Comparison of ENCODE assay signal across 11 cellular contexts in genomic region chr19:45094707-45095106, GRCh38. TPM values are rescaled to one million over a fixed set of nuclear protein-coding genes. Genes with fewer than 3 reads are reported as not detected.
DNase-seq lines count a peak whose midpoint lies in the region; ATAC-seq and TF ChIP-seq lines count a peak whose summit lies in the region.
"Had no signal": no experiment of that assay in that cellular context is flagged by ENCODE, and none has a peak within 500 bp of the region (broad histone marks: within the 10 kb centered on the region; RNA-seq: fewer than 3 reads in every experiment).

No MANE protein-coding gene starts in this region.

- H3K27ac ChIP-seq in fibroblast of lung (ENCODE audit: insufficient read depth, low read length), result no peak overlapping the region
- H3K27ac ChIP-seq: prostate gland had no signal

- no peak for TF ChIP-seq CTCF in fibroblast of lung (conservative IDR thresholded peaks at IDR 0.05 in 1 of 2, IDR thresholded peaks at IDR 0.05 in 1 of 2; ENCODE audit: low read depth in 1 of 2, low read length in 2 of 2)

- peaks cover 75% of the 10 kb centered on the region for H3K4me1 Mint-ChIP-seq in activated T-cell treated with anti-CD3 and anti-CD28 coated beads, Interleukin-2, amount 50 U/mL, for 24 hours (ENCODE audit: low read depth)
- H3K4me1 Mint-ChIP-seq in T-helper 17 cell, result peaks cover 55% of the 10 kb centered on the region
- peaks cover 49 to 74% of the 10 kb centered on the region in 2 donors for H3K4me1 Mint-ChIP-seq in stimulated activated naive B cell treated with anti-CD40 and anti-IgM and Interleukin-4, amounts not matched to agents 10 μg/mL and 1 μg/mL and 100 μg/mL, for 72 hours

- H3K27ac Mint-ChIP-seq in activated T-cell treated with anti-CD3 and anti-CD28 coated beads, Interleukin-2, amount 50 U/mL, for 24 hours, result peak overlapping the region; percentile 68
- H3K27ac Mint-ChIP-seq in T-helper 17 cell, result peak overlapping the region; percentile 99
- H3K27ac Mint-ChIP-seq in stimulated activated naive B cell treated with anti-CD40 and anti-IgM and Interleukin-4, amounts not matched to agents 10 μg/mL and 1 μg/mL and 100 μg/mL, for 72 hours, result no peak overlapping the region

- DNase-seq in activated T-cell treated with anti-CD3 and anti-CD28 coated beads, Interleukin-2, amount 50 U/mL, for 24 hours, result no peak
- DNase-seq in activated T-cell treated with anti-CD3 and anti-CD28 coated beads, Interleukin-2, amount 50 U/mL, for 1 hour, result no peak
- DNase-seq in T-helper 17 cell (no peak), fibroblast of lung (ENCODE audit: low read depth in 2 of 2) (no peak), NCI-H128 (lab: John Stamatoyannopoulos, UW; ENCODE audit: unreplicated experiment) (no peak), head of caudate nucleus (no peak)
- no peak for DNase-seq in stimulated activated naive B cell treated with anti-CD40 and anti-IgM and Interleukin-4, amounts not matched to agents 10 μg/mL and 1 μg/mL and 100 μg/mL, for 72 hours
- DNase-seq: NCI-H526 had no signal

- peaks cover 65% of the 10 kb centered on the region for H3K79me2 ChIP-seq in fibroblast of lung (ENCODE audit: control insufficient read depth, insufficient read depth, low read length)

- no peaks in the 10 kb centered on the region for H3K9me3 ChIP-seq in T-helper 17 cell (ENCODE audit: control insufficient read depth, low read length, poor library complexity, severe bottlenecking)
- H3K9me3 ChIP-seq in fibroblast of lung (ENCODE audit: control insufficient read depth, insufficient read depth, low read depth, low read length), result no peaks in the 10 kb centered on the region
- H3K9me3 ChIP-seq: prostate gland had no signal

- H3K36me3 Mint-ChIP-seq in activated T-cell treated with anti-CD3 and anti-CD28 coated beads, Interleukin-2, amount 50 U/mL, for 24 hours (ENCODE audit: low read depth), result peaks cover 68% of the 10 kb centered on the region
- no peaks in the 10 kb centered on the region for H3K36me3 Mint-ChIP-seq in T-helper 17 cell (ENCODE audit: low read depth)
- H3K36me3 Mint-ChIP-seq in stimulated activated naive B cell treated with anti-CD40 and anti-IgM and Interleukin-4, amounts not matched to agents 10 μg/mL and 1 μg/mL and 100 μg/mL, for 72 hours, result peaks cover 12 to 45% of the 10 kb centered on the region in 2 donors

- peak overlapping the region in 3 of 4 experiments; percentile 17 to 94 (median 19) for H3K4me3 ChIP-seq in fibroblast of lung (replicated peaks in 1 of 4; ENCODE audit: control extremely low read depth in 1 of 4, insufficient read depth in 1 of 4, low read depth in 3 of 4, low read length in 4 of 4)

- peak overlapping the region; percentile 87 for H3K4me2 ChIP-seq in fibroblast of lung (ENCODE audit: extremely low read depth, insufficient read depth, low read length)

- no peak overlapping the region for H3K9ac ChIP-seq in fibroblast of lung (ENCODE audit: insufficient read depth, low read length)

- peak overlapping the region; percentile 93 for H3K4me3 Mint-ChIP-seq in activated T-cell treated with anti-CD3 and anti-CD28 coated beads, Interleukin-2, amount 50 U/mL, for 24 hours
- H3K4me3 Mint-ChIP-seq in T-helper 17 cell, result peak overlapping the region; percentile 98
- peak overlapping the region; percentile 100 for H3K4me3 Mint-ChIP-seq in stimulated activated naive B cell treated with anti-CD40 and anti-IgM and Interleukin-4, amounts not matched to agents 10 μg/mL and 1 μg/mL and 100 μg/mL, for 72 hours

- peaks cover 43% of the 10 kb centered on the region for H3K4me1 ChIP-seq in fibroblast of lung (ENCODE audit: control insufficient read depth, extremely low read depth, insufficient read depth, low read length)

- no peaks in the 10 kb centered on the region for H3K9me3 Mint-ChIP-seq in activated T-cell treated with anti-CD3 and anti-CD28 coated beads, Interleukin-2, amount 50 U/mL, for 24 hours
- peaks cover 2 to 4% of the 10 kb centered on the region in 2 donors for H3K9me3 Mint-ChIP-seq in stimulated activated naive B cell treated with anti-CD40 and anti-IgM and Interleukin-4, amounts not matched to agents 10 μg/mL and 1 μg/mL and 100 μg/mL, for 72 hours

- H4K20me1 ChIP-seq in fibroblast of lung (ENCODE audit: control insufficient read depth, extremely low read depth, insufficient read depth, low read length), result no peaks in the 10 kb centered on the region

- intact Hi-C loops in head of caudate nucleus (cut with DNase I), result loop anchor here (5.0 kb wide), 1 partner anchor 83 kb away; the partner anchor contains the start of genes BLOC1S3 and TRAPPC6A

- no peaks in the 10 kb centered on the region for H3K27me3 ChIP-seq in fibroblast of lung (ENCODE audit: control insufficient read depth, insufficient read depth, low read length)

- peaks cover 9% of the 10 kb centered on the region for H3K36me3 ChIP-seq in fibroblast of lung (ENCODE audit: control insufficient read depth, insufficient read depth, low read length)
- H3K36me3 ChIP-seq: prostate gland had no signal

- no peak for ATAC-seq in T-helper 17 cell
- ATAC-seq in stimulated activated naive B cell treated with anti-CD40 and anti-IgM and Interleukin-4, amounts not matched to agents 10 μg/mL and 1 μg/mL and 100 μg/mL, for 72 hours (replicated peaks), result no peak
- no peak for ATAC-seq in HG03135 (IDR thresholded peaks at IDR 0.05; ENCODE audit: unreplicated experiment)

- H3K27me3 Mint-ChIP-seq in activated T-cell treated with anti-CD3 and anti-CD28 coated beads, Interleukin-2, amount 50 U/mL, for 24 hours, result no peaks in the 10 kb centered on the region
- H3K27me3 Mint-ChIP-seq in T-helper 17 cell, result no peaks in the 10 kb centered on the region
- no peaks in the 10 kb centered on the region for H3K27me3 Mint-ChIP-seq in stimulated activated naive B cell treated with anti-CD40 and anti-IgM and Interleukin-4, amounts not matched to agents 10 μg/mL and 1 μg/mL and 100 μg/mL, for 72 hours

- H2AFZ ChIP-seq in fibroblast of lung (ENCODE audit: low read length), result no peak overlapping the region

RNA-seq across cellular contexts. Expression of gene PPP1R37, which starts 1.7 kb away (rescaled TPM):
- total RNA-seq in T-helper 17 cell (10 to 100 TPM; 15.2 to 20.9 TPM), fibroblast of lung (34.4 and 36.0 TPM in 2 replicates)
- polyA plus RNA-seq in fibroblast of lung, result 11.3 and 12.3 TPM in 2 replicates
- polyA plus RNA-seq in fibroblast of lung (2012), result 20.1 and 25.3 TPM in 2 replicates
- polyA minus RNA-seq in fibroblast of lung (ENCODE audit: low replicate concordance), result 14.0 and 19.4 TPM in 2 replicates

RNA-seq across cellular contexts. Expression of gene GEMIN7, which starts 15.6 kb away (rescaled TPM):
- 1 to 10 TPM; 8.8 TPM for total RNA-seq in T-helper 17 cell
- total RNA-seq in fibroblast of lung, result 12.3 and 15.7 TPM in 2 replicates
- polyA plus RNA-seq in fibroblast of lung, result 18.0 and 19.0 TPM in 2 replicates
- 24.7 and 31.4 TPM in 2 replicates for polyA plus RNA-seq in fibroblast of lung (2012)
- 4.3 and 17.5 TPM in 2 replicates for polyA minus RNA-seq in fibroblast of lung (ENCODE audit: low replicate concordance)

RNA-seq across cellular contexts. Expression of gene ZNF296, which starts 18.4 kb away (rescaled TPM):
- 1 to 10 TPM; 3.4 to 3.5 TPM for total RNA-seq in T-helper 17 cell
- not detected in 2 replicates for total RNA-seq in fibroblast of lung
- polyA plus RNA-seq in fibroblast of lung, result 0.03 and 0.08 TPM in 2 replicates
- polyA plus RNA-seq in fibroblast of lung (2012), result 0.23 and 0.58 TPM in 2 replicates
- 0.19 and 0.24 TPM in 2 replicates for polyA minus RNA-seq in fibroblast of lung (ENCODE audit: low replicate concordance)
- total RNA-seq: H4 had no signal

RNA-seq across cellular contexts. Expression of gene CLASRP, which starts 55.9 kb away (rescaled TPM):
- total RNA-seq in T-helper 17 cell (100 to 1,000 TPM; 153 to 163 TPM), fibroblast of lung (12.1 and 15.7 TPM in 2 replicates)
- 12.1 and 17.9 TPM in 2 replicates for polyA plus RNA-seq in fibroblast of lung
- 32.3 and 34.1 TPM in 2 replicates for polyA plus RNA-seq in fibroblast of lung (2012)
- 25.2 and 25.9 TPM in 2 replicates for polyA minus RNA-seq in fibroblast of lung (ENCODE audit: low replicate concordance)
